In genomic region chr10:84600947-84601346, GRCh38 we compare ENCODE assay signal across 31 cellular contexts.
"Had no signal": no experiment of that assay in that cellular context is flagged by ENCODE, and none has a peak within 500 bp of the region (broad histone marks: within the 10 kb centered on the region; RNA-seq: fewer than 3 reads in every experiment).

No MANE protein-coding gene starts in this region.

- DNase-seq: activated B cell treated with CpG ODN at 0.5 μM for 24 hours; activated CD4-positive, alpha-beta memory T cell treated with anti-CD3 and anti-CD28 coated beads for 36 hours; activated CD4-positive, alpha-beta T cell treated with anti-CD3 and anti-CD28 coated beads for 4 hours; activated CD4-positive, alpha-beta T cell treated with anti-CD3 and anti-CD28 coated beads, Interleukin-2, amount 10 ng/mL, durations not matched to agents 24 days and 14 days; activated CD4-positive, alpha-beta T cell treated with anti-CD3 and anti-CD28 coated beads, Interleukin-2, amount 50 U/mL, for 1 hour; activated CD4-positive, alpha-beta T cell treated with anti-CD3 and anti-CD28 coated beads, Interleukin-2, amount 50 U/mL, for 4 hours; activated CD4-positive, CD25-positive, alpha-beta regulatory T cell treated with anti-CD3 and anti-CD28 coated beads, Interleukin-2, amount 50 U/mL, for 72 hours; activated CD8-positive, alpha-beta memory T cell treated with anti-CD3 and anti-CD28 coated beads, Interleukin-2, amount 50 U/mL, for 4 hours; activated CD8-positive, alpha-beta T cell treated with anti-CD3 and anti-CD28 coated beads for 36 hours; activated gamma-delta T cell treated with Interleukin-2 at 50 U/mL for 16 hours; activated naive CD4-positive, alpha-beta T cell; activated naive CD4-positive, alpha-beta T cell treated with anti-CD3 and anti-CD28 coated beads for 36 hours; activated naive CD4-positive, alpha-beta T cell treated with anti-CD3 and anti-CD28 coated beads, Interleukin-2, amount 50 U/mL, for 16 hours; activated naive CD8-positive, alpha-beta T cell treated with anti-CD3 and anti-CD28 coated beads for 36 hours; activated T-cell treated with anti-CD3 and anti-CD28 coated beads for 4 hours; activated T-cell treated with anti-CD3 and anti-CD28 coated beads, Interleukin-2, amount 50 U/mL, for 1 hour; activated T-cell treated with anti-CD3 and anti-CD28 coated beads, Interleukin-2, amount 50 U/mL, for 4 hours; activated T-cell treated with anti-CD3 and anti-CD28 coated beads, Interleukin-2, amount 50 U/mL, for 72 hours; amniotic stem cell; aorta; body of pancreas; brain microvascular endothelial cell; central memory CD4-positive, alpha-beta T cell; T-helper 1 cell; T-helper 2 cell; T-helper 9 cell had no signal

- H3K27me3 ChIP-seq: adrenal gland, body of pancreas, brain microvascular endothelial cell, breast epithelium had no signal

- H3K9me3 ChIP-seq: adrenal gland, body of pancreas, breast epithelium had no signal

- H3K4me3 ChIP-seq: adrenal gland, body of pancreas, breast epithelium had no signal

- H3K4me1 ChIP-seq: adrenal gland, body of pancreas, breast epithelium had no signal

- ATAC-seq: activated CD8-positive, alpha-beta T cell treated with anti-CD3 and anti-CD28 coated beads for 36 hours; activated naive CD4-positive, alpha-beta T cell treated with anti-CD3 and anti-CD28 coated beads, Interleukin-2, amount 50 U/mL, for 72 hours; activated T-cell treated with anti-CD3 and anti-CD28 coated beads, Interleukin-2, amount 50 U/mL, for 4 hours; activated T-cell treated with anti-CD3 and anti-CD28 coated beads, Interleukin-2, amount 50 U/mL, for 72 hours; activated T-helper 17 cell treated with anti-CD3 and anti-CD28 coated beads, Interleukin-2, amount 50 U/mL, for 72 hours; body of pancreas had no signal

- H3K27ac ChIP-seq: adrenal gland, body of pancreas, brain microvascular endothelial cell, breast epithelium, VCaP had no signal

- H3K36me3 ChIP-seq: adrenal gland, brain microvascular endothelial cell, breast epithelium had no signal
